In genomic region chr15:45827275-45827674, GRCh38 we compare ENCODE assay signal across 23 cellular contexts.
DNase-seq lines count a peak whose midpoint lies in the region; ATAC-seq, FAIRE-seq and TF ChIP-seq lines count a peak whose summit lies in the region.
"Had no signal": no experiment of that assay in that cellular context is flagged by ENCODE, and none has a peak within 500 bp of the region (broad histone marks: within the 10 kb centered on the region; RNA-seq: fewer than 3 reads in every experiment).

No MANE protein-coding gene starts in this region.

- intact Hi-C loops in kidney (cut with DNase I), result no loop called here
- intact Hi-C loops in heart right ventricle (cut with DNase I), result no loop called here

- H3K27me3 ChIP-seq in Loucy (ENCODE audit: insufficient read depth, low read length, poor library complexity, severe bottlenecking) (no peaks in the 10 kb centered on the region), RWPE2 (ENCODE audit: insufficient read depth, poor library complexity, severe bottlenecking) (no peaks in the 10 kb centered on the region), heart right ventricle (peaks cover 0 to 4% (median 0%) of the 10 kb centered on the region in 7 donors)
- H3K27me3 ChIP-seq: Peyer's patch had no signal

- no peak overlapping the region for H2AFZ ChIP-seq in Loucy (ENCODE audit: low read length)

- H3K9ac ChIP-seq in Loucy (ENCODE audit: low read depth, low read length, poor library complexity, severe bottlenecking) (no peak overlapping the region), kidney (ENCODE audit: low read length in 2 of 2) (no peak overlapping the region)

- no peaks in the 10 kb centered on the region for H3K9me3 ChIP-seq in Loucy (ENCODE audit: insufficient read depth, low read depth, low read length)
- no peaks in the 10 kb centered on the region for H3K9me3 ChIP-seq in RWPE2 (ENCODE audit: severe bottlenecking)
- H3K9me3 ChIP-seq in kidney (ENCODE audit: control insufficient read depth in 1 of 2, low read length in 2 of 2), result no peaks in the 10 kb centered on the region
- H3K9me3 ChIP-seq in heart right ventricle, result peaks cover 0 to 3% (median 0%) of the 10 kb centered on the region in 11 donors
- H3K9me3 ChIP-seq: A549, Peyer's patch had no signal

- H3K4me1 ChIP-seq in Loucy (ENCODE audit: insufficient read depth, low read length, poor library complexity, severe bottlenecking) (no peaks in the 10 kb centered on the region), RWPE2 (ENCODE audit: insufficient read depth, poor library complexity, severe bottlenecking) (no peaks in the 10 kb centered on the region), kidney (ENCODE audit: control insufficient read depth in 1 of 2, insufficient read depth in 1 of 2, low read depth in 1 of 2, low read length in 2 of 2) (no peaks in the 10 kb centered on the region), heart right ventricle (no peaks in the 10 kb centered on the region)
- H3K4me1 ChIP-seq: A549, Peyer's patch had no signal

- DNase-seq in RWPE2 (ENCODE audit: low spot score), result no peak
- no peak for DNase-seq in kidney
- peak; percentile 16 for DNase-seq in renal cortical epithelial cell (ENCODE audit: low read depth)
- DNase-seq in middle frontal gyrus (ENCODE audit: extremely low spot score, low spot score), result no peak
- DNase-seq in heart right ventricle, result no peak
- no peak for DNase-seq in stimulated activated CD4-positive, alpha-beta T cell treated with anti-CD3 and anti-CD28 coated beads, Interleukin-1b, Interleukin-23, amount 100 ng/mL, for 48 hours
- DNase-seq in cerebellum (ENCODE audit: low spot score), result no peak
- DNase-seq: Kasumi-1; NCI-H1092 treated with DMSO at 0.1 percent for 48 hours; NCI-H1436 treated with DMSO at 0.1 percent for 48 hours; NCI-H1930; NCI-H2227 treated with DMSO at 0.1 percent for 48 hours; NCI-H510A; NCI-H748 treated with DMSO at 0.1 percent for 48 hours; NK-92 treated with Interleukin-12 subunit alpha and Interleukin-12 subunit beta, amount 100 ng/mL, for 24 hours; Peyer's patch had no signal

- H3F3A ChIP-seq in Loucy (ENCODE audit: low read depth), result no peaks in the 10 kb centered on the region

- no peaks in the 10 kb centered on the region for H3K79me2 ChIP-seq in Loucy (ENCODE audit: insufficient read depth, low read length)

- 56 to 57% methylated on average over 4 of the region's 4 CpGs for WGBS in heart right ventricle, 2 donors

- ATAC-seq in RWPE2 (ENCODE audit: low read depth), result no peak
- ATAC-seq in heart right ventricle, result no peak
- ATAC-seq: A549, Right ventricle myocardium inferior had no signal

- no peak overlapping the region for H3K4me2 ChIP-seq in Loucy (ENCODE audit: low read depth, low read length, poor library complexity, severe bottlenecking)
- H3K4me2 ChIP-seq: A549 had no signal

- H3K36me3 ChIP-seq in Loucy (ENCODE audit: insufficient read depth, low read length), result no peaks in the 10 kb centered on the region
- no peaks in the 10 kb centered on the region for H3K36me3 ChIP-seq in RWPE2 (ENCODE audit: low read depth)
- no peaks in the 10 kb centered on the region for H3K36me3 ChIP-seq in kidney (ENCODE audit: control insufficient read depth in 1 of 2, insufficient read depth in 2 of 2, low read length in 2 of 2)
- H3K36me3 ChIP-seq in heart right ventricle, result no peaks in the 10 kb centered on the region
- H3K36me3 ChIP-seq: Peyer's patch had no signal

- FAIRE-seq in kidney (lab: Jason Lieb, UNC), result no peak
- FAIRE-seq: A549, G401.6, GM12892, GM18507, H1 had no signal

- H3K27ac ChIP-seq in RWPE2 (ENCODE audit: poor library complexity, severe bottlenecking) (no peak overlapping the region), kidney (ENCODE audit: low read depth in 2 of 2, low read length in 2 of 2) (no peak overlapping the region), heart right ventricle (no peak overlapping the region)
- H3K27ac ChIP-seq: A549, Peyer's patch had no signal

- H3K9me2 ChIP-seq in Loucy (replicated peaks; ENCODE audit: low read depth, low read length), result no peaks in the 10 kb centered on the region

- TF ChIP-seq CTCF in Loucy (conservative IDR thresholded peaks at IDR 0.05; ENCODE audit: low read length), result 0 out of 2 replicates have a peak, but pooled peaks have one; percentile 13
- TF ChIP-seq CTCF in RWPE2 (IDR thresholded peaks at IDR 0.05; ENCODE audit: poor library complexity, severe bottlenecking), result peak; percentile 5
- TF ChIP-seq CTCF in kidney (IDR thresholded peaks at IDR 0.05; ENCODE audit: borderline replicate concordance, extremely low read depth, insufficient read depth), result peak; percentile 11
- TF ChIP-seq CTCF in heart right ventricle (IDR thresholded peaks at IDR 0.05), result no peak

- no peaks in the 10 kb centered on the region for H4K20me1 ChIP-seq in Loucy (ENCODE audit: insufficient read depth, low read length, poor library complexity, severe bottlenecking)

- H3K4me3 ChIP-seq in Loucy (ENCODE audit: low read length, poor library complexity, severe bottlenecking) (no peak overlapping the region), RWPE2 (ENCODE audit: severe bottlenecking) (no peak overlapping the region), kidney (ENCODE audit: low read length in 2 of 2) (no peak overlapping the region), heart right ventricle (no peak overlapping the region)
- H3K4me3 ChIP-seq: A549, Peyer's patch had no signal

Comparison
In these comparisons a context has a peak if more than half of its experiments do, and no peak if none do; other contexts are left out.
1. CTCF ChIP-seq: peak in Loucy (single experiment), RWPE2 (single experiment) and kidney (single experiment); none in heart right ventricle (0 of 9).